Comparison of ENCODE assay signal across 20 cellular contexts in genomic region chr19:53546766-53547541, GRCh38. TPM values are rescaled to one million over a fixed set of nuclear protein-coding genes. Genes with fewer than 3 reads are reported as not detected.
DNase-seq lines count a peak whose midpoint lies in the region; ATAC-seq and TF ChIP-seq lines count a peak whose summit lies in the region.
"Had no signal": no experiment of that assay in that cellular context is flagged by ENCODE, and none has a peak within 500 bp of the region (broad histone marks: within the 10 kb centered on the region; RNA-seq: fewer than 3 reads in every experiment).

No MANE protein-coding gene starts in this region.

- TF ChIP-seq EP300 in upper lobe of left lung (IDR thresholded peaks at IDR 0.05) = peak in 1 of 4 donors; percentile 36

- H3K36me3 ChIP-seq in upper lobe of left lung = peaks cover 0 to 24% (median 3%) of the 10 kb centered on the region in 4 donors
- peaks cover 8 to 10% of the 10 kb centered on the region in 2 experiments for H3K36me3 ChIP-seq in mesenchymal stem cell (ENCODE audit: control insufficient read depth in 1 of 2, insufficient read depth in 2 of 2, low read depth in 1 of 2, low read length in 2 of 2)

- no peak overlapping the region for H2BK15ac ChIP-seq in mesenchymal stem cell (ENCODE audit: low read depth, poor library complexity, severe bottlenecking)

- CTCF ChIA-PET in activated CD4-positive, alpha-beta T cell treated with anti-CD3 and anti-CD28 coated beads for 36 hours (lab: Charles Lee) = no interaction called here

- no peak overlapping the region for H3K23ac ChIP-seq in mesenchymal stem cell (ENCODE audit: low read length in 2 of 2)

- H3K4me2 ChIP-seq in mesenchymal stem cell (ENCODE audit: low read length, poor library complexity, severe bottlenecking) = no peak overlapping the region

- DNase-seq in activated CD4-positive, alpha-beta T cell treated with anti-CD3 and anti-CD28 coated beads for 36 hours = no peak
- DNase-seq in activated CD4-positive, alpha-beta T cell treated with anti-CD3 and anti-CD28 coated beads, Interleukin-2, amount 50 U/mL, for 4 hours = no peak
- DNase-seq in dermis microvascular lymphatic vessel endothelial cell (ENCODE audit: low read depth in 2 of 2) = peak; percentile 56 to 69
- no peak for DNase-seq in memory B cell (ENCODE audit: low spot score in 2 of 2)
- DNase-seq in upper lobe of left lung = no peak
- no peak for DNase-seq in mesenchymal stem cell
- no peak for DNase-seq in NCI-H2196 treated with DMSO at 0.1 percent for 48 hours (lab: John Stamatoyannopoulos, UW; ENCODE audit: unreplicated experiment)
- DNase-seq: activated CD4-positive, alpha-beta T cell treated with anti-CD3 and anti-CD28 coated beads, Interleukin-2, amount 10 ng/mL, durations not matched to agents 24 days and 14 days; activated naive CD4-positive, alpha-beta T cell treated with anti-CD3 and anti-CD28 coated beads, Interleukin-2, amount 50 U/mL, for 16 hours; activated T-cell treated with anti-CD3 and anti-CD28 coated beads for 4 hours; body of pancreas; DMS79; left ventricle myocardium inferior; NCI-H1417; small intestine; stimulated activated CD4-positive, alpha-beta T cell treated with anti-CD3 and anti-CD28 coated beads, Interleukin-4, amount 100 ng/mL, for 24 hours had no signal

- H4K91ac ChIP-seq in mesenchymal stem cell (ENCODE audit: low read length) = no peak overlapping the region

- TF ChIP-seq CTCF in upper lobe of left lung (IDR thresholded peaks at IDR 0.05) = no peak

- H2AFZ ChIP-seq in mesenchymal stem cell (ENCODE audit: low read depth, low read length) = no peak overlapping the region

- no peak overlapping the region for H2AK5ac ChIP-seq in mesenchymal stem cell (ENCODE audit: low read length, severe bottlenecking)

- H3K4ac ChIP-seq in mesenchymal stem cell (ENCODE audit: low read depth in 1 of 2, low read length in 2 of 2) = no peak overlapping the region

- no peak overlapping the region for H3K14ac ChIP-seq in mesenchymal stem cell (ENCODE audit: low read length in 2 of 2)

- no peak overlapping the region for H2BK12ac ChIP-seq in mesenchymal stem cell (ENCODE audit: low read length in 2 of 2)

- no peak overlapping the region for H4K8ac ChIP-seq in mesenchymal stem cell (ENCODE audit: low read length)

- no peak overlapping the region for H2BK5ac ChIP-seq in mesenchymal stem cell (ENCODE audit: low read depth, low read length, poor library complexity, severe bottlenecking)

- H3K79me1 ChIP-seq in mesenchymal stem cell (replicated peaks; ENCODE audit: low read length, poor library complexity, severe bottlenecking) = peaks cover 6% of the 10 kb centered on the region

- peaks cover 29% of the 10 kb centered on the region for H3K4me1 Mint-ChIP-seq in activated CD4-positive, alpha-beta T cell treated with anti-CD3 and anti-CD28 coated beads for 36 hours
- peaks cover 2% of the 10 kb centered on the region for H3K4me1 Mint-ChIP-seq in memory B cell

- H3K27ac Mint-ChIP-seq in activated CD4-positive, alpha-beta T cell treated with anti-CD3 and anti-CD28 coated beads for 36 hours = peak overlapping the region; percentile 6
- peak overlapping the region; percentile 50 for H3K27ac Mint-ChIP-seq in memory B cell
- H3K27ac Mint-ChIP-seq: activated CD4-positive, alpha-beta T cell treated with anti-CD3 and anti-CD28 coated beads, Interleukin-2, amount 10 ng/mL, durations not matched to agents 24 days and 14 days; progenitor cell of endocrine pancreas had no signal

- H3K4me1 ChIP-seq in upper lobe of left lung = peaks cover 13 to 51% (median 40%) of the 10 kb centered on the region in 4 donors
- no peaks in the 10 kb centered on the region for H3K4me1 ChIP-seq in mesenchymal stem cell (ENCODE audit: control insufficient read depth, insufficient read depth, low read depth, low read length)

- peaks cover 61% of the 10 kb centered on the region for H3K36me3 Mint-ChIP-seq in activated CD4-positive, alpha-beta T cell treated with anti-CD3 and anti-CD28 coated beads for 36 hours (ENCODE audit: low read depth)
- H3K36me3 Mint-ChIP-seq in memory B cell = peaks cover 18% of the 10 kb centered on the region

- no peak overlapping the region for H3K4me3 Mint-ChIP-seq in activated CD4-positive, alpha-beta T cell treated with anti-CD3 and anti-CD28 coated beads for 36 hours
- H3K4me3 Mint-ChIP-seq in memory B cell = no peak overlapping the region
- H3K4me3 Mint-ChIP-seq: activated CD4-positive, alpha-beta T cell treated with anti-CD3 and anti-CD28 coated beads, Interleukin-2, amount 10 ng/mL, durations not matched to agents 24 days and 14 days had no signal

- 55 to 65% methylated on average over 6 of the region's 6 CpGs for WGBS in upper lobe of left lung, 2 donors
- 88% methylated on average over 6 of the region's 6 CpGs for WGBS in mesenchymal stem cell

- TF ChIP-seq POLR2A in upper lobe of left lung (IDR thresholded peaks at IDR 0.05) = no peak

- no peak overlapping the region for H2BK120ac ChIP-seq in mesenchymal stem cell (ENCODE audit: low read depth, low read length)

- no peak overlapping the region for H3K9ac ChIP-seq in mesenchymal stem cell (ENCODE audit: low read length)

- H3K9me3 Mint-ChIP-seq in activated CD4-positive, alpha-beta T cell treated with anti-CD3 and anti-CD28 coated beads for 36 hours (ENCODE audit: low read depth) = peaks cover 1% of the 10 kb centered on the region
- H3K9me3 Mint-ChIP-seq in memory B cell = no peaks in the 10 kb centered on the region

- H3K9me3 ChIP-seq in upper lobe of left lung (no peaks in the 10 kb centered on the region), mesenchymal stem cell (ENCODE audit: control insufficient read depth, low read length) (no peaks in the 10 kb centered on the region)
- H3K9me3 ChIP-seq: body of pancreas had no signal

- POLR2A ChIA-PET in activated CD4-positive, alpha-beta T cell treated with anti-CD3 and anti-CD28 coated beads for 36 hours (lab: Charles Lee) = no interaction called here

- no peaks in the 10 kb centered on the region for H3K27me3 Mint-ChIP-seq in activated CD4-positive, alpha-beta T cell treated with anti-CD3 and anti-CD28 coated beads for 36 hours
- H3K27me3 Mint-ChIP-seq in memory B cell = no peaks in the 10 kb centered on the region
- H3K27me3 Mint-ChIP-seq: activated CD4-positive, alpha-beta T cell treated with anti-CD3 and anti-CD28 coated beads, Interleukin-2, amount 10 ng/mL, durations not matched to agents 24 days and 14 days; progenitor cell of endocrine pancreas had no signal

- intact Hi-C loops in activated CD4-positive, alpha-beta T cell treated with anti-CD3 and anti-CD28 coated beads for 36 hours (cut with DNase I, micrococcal nuclease) = no loop called here

- H3K27ac ChIP-seq in upper lobe of left lung = peak overlapping the region; percentile 62 to 80 (median 74)
- no peak overlapping the region for H3K27ac ChIP-seq in mesenchymal stem cell (ENCODE audit: low read length, poor library complexity, severe bottlenecking)
- H3K27ac ChIP-seq: left ventricle myocardium inferior had no signal

- no peak overlapping the region for H3K18ac ChIP-seq in mesenchymal stem cell (ENCODE audit: low read depth in 1 of 2, low read length in 2 of 2)

- no peak for ATAC-seq in activated CD4-positive, alpha-beta T cell treated with anti-CD3 and anti-CD28 coated beads for 36 hours
- ATAC-seq in memory B cell (ENCODE audit: low read depth) = no peak
- ATAC-seq in upper lobe of left lung (ENCODE audit: low FRiP score in 2 of 2) = no peak
- no peak for ATAC-seq in GM18519 (IDR thresholded peaks at IDR 0.05; ENCODE audit: low FRiP score, unreplicated experiment)
- ATAC-seq: body of pancreas, gastroesophageal sphincter had no signal

- no peaks in the 10 kb centered on the region for H3K27me3 ChIP-seq in upper lobe of left lung
- H3K27me3 ChIP-seq in mesenchymal stem cell (ENCODE audit: control insufficient read depth in 1 of 2, insufficient read depth in 1 of 2, low read length in 2 of 2) = no peaks in the 10 kb centered on the region
- H3K27me3 ChIP-seq: BLaER1 treated with 17β-estradiol and CSF1 and Interleukin-3, amounts not matched to agents 10 nM and 100 nM; body of pancreas; gastroesophageal sphincter had no signal

- H3K4me3 ChIP-seq in upper lobe of left lung = no peak overlapping the region
- H3K4me3 ChIP-seq in mesenchymal stem cell (ENCODE audit: insufficient read depth in 1 of 2, low read depth in 1 of 2, low read length in 2 of 2) = no peak overlapping the region
- H3K4me3 ChIP-seq: BLaER1 treated with 17β-estradiol and CSF1 and Interleukin-3, amounts not matched to agents 10 nM and 100 nM; body of pancreas; gastroesophageal sphincter; left ventricle myocardium inferior had no signal

RNA-seq across cellular contexts. Expression of gene ZNF331, which starts 9.0 kb away (rescaled TPM):
- total RNA-seq in activated CD4-positive, alpha-beta T cell treated with anti-CD3 and anti-CD28 coated beads for 36 hours = 10 to 100 TPM; 24.3 to 29.7 TPM
- total RNA-seq in dermis microvascular lymphatic vessel endothelial cell (4.2 and 7.2 TPM in 2 replicates), upper lobe of left lung (10 to 100 TPM; 26.3 to 80.0 (median 47.1) TPM)
- polyA plus RNA-seq in mesenchymal stem cell (2013, experiment 1 of 2) = 3.8 TPM
- polyA plus RNA-seq in mesenchymal stem cell (2013, experiment 2 of 2) = 3.5 TPM

Comparison
In these comparisons a context has a peak if more than half of its experiments do, and no peak if none do; other contexts are left out.
1. DNase-seq: peak in dermis microvascular lymphatic vessel endothelial cell (2 of 2); none in activated CD4-positive, alpha-beta T cell treated with anti-CD3 and anti-CD28 coated beads for 36 hours (single experiment), activated CD4-positive, alpha-beta T cell treated with anti-CD3 and anti-CD28 coated beads, Interleukin-2, amount 50 U/mL, for 4 hours (0 of 2), memory B cell (0 of 2), upper lobe of left lung (0 of 2), mesenchymal stem cell (single experiment) and NCI-H2196 treated with DMSO at 0.1 percent for 48 hours (single experiment).